In genomic region chr2:23379220-23379695, GRCh38 we compare ENCODE assay signal across 1 cellular context.
TF ChIP-seq lines count a peak whose summit lies in the region.

No MANE protein-coding gene starts in this region.

TF ChIP-seq in GM12878, 131 proteins besides CTCF, POLR2A, EP300 and RAD21 (continued from another document):
- TF ChIP-seq PRDM15 (CRISPR knock-in tag; IDR thresholded peaks at IDR 0.05) (no peak), NR2F1 (conservative IDR thresholded peaks at IDR 0.05) (peak; percentile 58; the same call in 1 of the 2 replicates), TAF1 (IDR thresholded peaks at IDR 0.05; ENCODE audit: borderline replicate concordance, low read depth, low read length) (no peak), TBL1XR1 (IDR thresholded peaks at IDR 0.05; ENCODE audit: low read depth, low read length) (0 out of 2 replicates have a peak, but pooled peaks have one; percentile 19), MEF2B (IDR thresholded peaks at IDR 0.05; ENCODE audit: partially characterized antibody, poor library complexity, severe bottlenecking) (peak; percentile 73), NFXL1 (IDR thresholded peaks at IDR 0.05; ENCODE audit: borderline replicate concordance) (no peak), MEF2A (IDR thresholded peaks at IDR 0.05; ENCODE audit: insufficient read depth, low read depth, low read length) (peak; percentile 80), CREB1 (IDR thresholded peaks at IDR 0.05; ENCODE audit: low read depth) (0 out of 2 replicates have a peak, but pooled peaks have one; percentile 21), BHLHE40 (IDR thresholded peaks at IDR 0.05; ENCODE audit: borderline replicate concordance in 1 of 2, low read depth in 2 of 2, low read length in 1 of 2) (peak in 1 of 2 experiments; percentile 10; a peak in 1 of 4 replicates), POLR2AphosphoS2 (IDR thresholded peaks at IDR 0.05; ENCODE audit: low read depth, low read length) (no peak), HDGF (IDR thresholded peaks at IDR 0.05) (no peak), PAX5 (IDR thresholded peaks at IDR 0.05; ENCODE audit: borderline replicate concordance, low read depth, low read length) (peak; percentile 10; the same call in 1 of the 2 replicates), NBN (IDR thresholded peaks at IDR 0.05) (no peak), ZNF592 (IDR thresholded peaks at IDR 0.05) (no peak), IRF5 (IDR thresholded peaks at IDR 0.05; ENCODE audit: borderline replicate concordance) (no peak)
